Comparison of ENCODE assay signal across 8 cellular contexts in genomic region chr2:97995734-97996624, GRCh38. TPM values are rescaled to one million over a fixed set of nuclear protein-coding genes. Genes with fewer than 3 reads are reported as not detected.
DNase-seq lines count a peak whose midpoint lies in the region; ATAC-seq and TF ChIP-seq lines count a peak whose summit lies in the region.

A gene with protein sequence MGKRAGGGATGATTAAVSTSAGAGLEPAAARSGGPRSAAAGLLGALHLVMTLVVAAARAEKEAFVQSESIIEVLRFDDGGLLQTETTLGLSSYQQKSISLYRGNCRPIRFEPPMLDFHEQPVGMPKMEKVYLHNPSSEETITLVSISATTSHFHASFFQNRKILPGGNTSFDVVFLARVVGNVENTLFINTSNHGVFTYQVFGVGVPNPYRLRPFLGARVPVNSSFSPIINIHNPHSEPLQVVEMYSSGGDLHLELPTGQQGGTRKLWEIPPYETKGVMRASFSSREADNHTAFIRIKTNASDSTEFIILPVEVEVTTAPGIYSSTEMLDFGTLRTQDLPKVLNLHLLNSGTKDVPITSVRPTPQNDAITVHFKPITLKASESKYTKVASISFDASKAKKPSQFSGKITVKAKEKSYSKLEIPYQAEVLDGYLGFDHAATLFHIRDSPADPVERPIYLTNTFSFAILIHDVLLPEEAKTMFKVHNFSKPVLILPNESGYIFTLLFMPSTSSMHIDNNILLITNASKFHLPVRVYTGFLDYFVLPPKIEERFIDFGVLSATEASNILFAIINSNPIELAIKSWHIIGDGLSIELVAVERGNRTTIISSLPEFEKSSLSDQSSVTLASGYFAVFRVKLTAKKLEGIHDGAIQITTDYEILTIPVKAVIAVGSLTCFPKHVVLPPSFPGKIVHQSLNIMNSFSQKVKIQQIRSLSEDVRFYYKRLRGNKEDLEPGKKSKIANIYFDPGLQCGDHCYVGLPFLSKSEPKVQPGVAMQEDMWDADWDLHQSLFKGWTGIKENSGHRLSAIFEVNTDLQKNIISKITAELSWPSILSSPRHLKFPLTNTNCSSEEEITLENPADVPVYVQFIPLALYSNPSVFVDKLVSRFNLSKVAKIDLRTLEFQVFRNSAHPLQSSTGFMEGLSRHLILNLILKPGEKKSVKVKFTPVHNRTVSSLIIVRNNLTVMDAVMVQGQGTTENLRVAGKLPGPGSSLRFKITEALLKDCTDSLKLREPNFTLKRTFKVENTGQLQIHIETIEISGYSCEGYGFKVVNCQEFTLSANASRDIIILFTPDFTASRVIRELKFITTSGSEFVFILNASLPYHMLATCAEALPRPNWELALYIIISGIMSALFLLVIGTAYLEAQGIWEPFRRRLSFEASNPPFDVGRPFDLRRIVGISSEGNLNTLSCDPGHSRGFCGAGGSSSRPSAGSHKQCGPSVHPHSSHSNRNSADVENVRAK (N-terminal part only) (minus strand): TSS chr2:97995948. CDS start chr2:97995662, 286 bp downstream.

- no peaks in the 10 kb centered on the region for H3K27me3 Mint-ChIP-seq in naive B cell

- H3K4me3 ChIP-seq in LNCaP clone FGC (ENCODE audit: low read depth, low read length): peak within 1 kb of the TSS; percentile 86

- peak; percentile 76 to 78 for ATAC-seq in naive B cell (ENCODE audit: low read depth in 2 of 2)
- ATAC-seq in stimulated activated effector memory CD8-positive, alpha-beta T cell treated with anti-CD3 and anti-CD28 coated beads, Interleukin-12 subunit alpha, Interleukin-12 subunit beta, amount 100 ng/mL, for 72 hours: peak; percentile 90

- no peaks in the 10 kb centered on the region for H3K9me3 Mint-ChIP-seq in naive B cell
- no peaks in the 10 kb centered on the region for H3K9me3 Mint-ChIP-seq in stimulated activated effector memory CD8-positive, alpha-beta T cell treated with anti-CD3 and anti-CD28 coated beads, Interleukin-12 subunit alpha, Interleukin-12 subunit beta, amount 100 ng/mL, for 72 hours

- TF ChIP-seq CTCF in LNCaP clone FGC (IDR thresholded peaks at IDR 0.05; ENCODE audit: control insufficient read depth, extremely low read depth, insufficient read depth): no peak

- peak within 1 kb of the TSS; percentile 94 to 99 (median 96) for H3K27ac Mint-ChIP-seq in naive B cell
- peak within 1 kb of the TSS; percentile 95 for H3K27ac Mint-ChIP-seq in stimulated activated effector memory CD8-positive, alpha-beta T cell treated with anti-CD3 and anti-CD28 coated beads, Interleukin-12 subunit alpha, Interleukin-12 subunit beta, amount 100 ng/mL, for 72 hours

- DNase-seq in EH (ENCODE audit: low read depth): peak; percentile 94
- peak; percentile 82 for DNase-seq in GOT3 (lab: John Stamatoyannopoulos, UW)
- DNase-seq in LNCaP clone FGC (ENCODE audit: low read depth): peak; percentile 71
- DNase-seq in RPMI8226: peak; percentile 94
- peak; percentile 92 to 94 for DNase-seq in activated T-helper 1 cell treated with anti-CD3 and anti-CD28 coated beads, Interleukin-2, amount 50 U/mL, for 16 hours (ENCODE audit: low read depth in 1 of 2, low spot score in 1 of 2)
- DNase-seq in fibroblast of gingiva (ENCODE audit: low read depth): peak; percentile 92
- peak; percentile 96 for DNase-seq in naive B cell
- peak; percentile 98 to 99 for DNase-seq in stimulated activated effector memory CD8-positive, alpha-beta T cell treated with anti-CD3 and anti-CD28 coated beads, Interleukin-12 subunit alpha, Interleukin-12 subunit beta, amount 100 ng/mL, for 72 hours (ENCODE audit: low spot score in 2 of 2)

- H3K4me1 Mint-ChIP-seq in naive B cell: peaks cover 26 to 34% (median 32%) of the 10 kb centered on the region in 3 donors
- H3K4me1 Mint-ChIP-seq in stimulated activated effector memory CD8-positive, alpha-beta T cell treated with anti-CD3 and anti-CD28 coated beads, Interleukin-12 subunit alpha, Interleukin-12 subunit beta, amount 100 ng/mL, for 72 hours: peaks cover 31% of the 10 kb centered on the region

- peak within 1 kb of the TSS; percentile 85 to 97 (median 92) for H3K4me3 Mint-ChIP-seq in naive B cell
- peak within 1 kb of the TSS; percentile 80 for H3K4me3 Mint-ChIP-seq in stimulated activated effector memory CD8-positive, alpha-beta T cell treated with anti-CD3 and anti-CD28 coated beads, Interleukin-12 subunit alpha, Interleukin-12 subunit beta, amount 100 ng/mL, for 72 hours

- peaks cover 0 to 5% of the 10 kb centered on the region in 2 donors for H3K36me3 Mint-ChIP-seq in naive B cell
- peaks cover 15% of the 10 kb centered on the region for H3K36me3 Mint-ChIP-seq in stimulated activated effector memory CD8-positive, alpha-beta T cell treated with anti-CD3 and anti-CD28 coated beads, Interleukin-12 subunit alpha, Interleukin-12 subunit beta, amount 100 ng/mL, for 72 hours

RNA-seq across cellular contexts. Expression of the gene that starts here (rescaled TPM):
- polyA plus RNA-seq in naive B cell (ENCODE audit: low read depth in 6 of 6): 10 to 100 TPM; 13.4 to 32.9 (median 19.1) TPM

Comparison
In these comparisons a context has a peak if more than half of its experiments do, and no peak if none do; other contexts are left out.
1. Peak in every context shown above with its lines: DNase-seq, ATAC-seq and H3K4me3 ChIP-seq.